In the genomic region with DNA sequence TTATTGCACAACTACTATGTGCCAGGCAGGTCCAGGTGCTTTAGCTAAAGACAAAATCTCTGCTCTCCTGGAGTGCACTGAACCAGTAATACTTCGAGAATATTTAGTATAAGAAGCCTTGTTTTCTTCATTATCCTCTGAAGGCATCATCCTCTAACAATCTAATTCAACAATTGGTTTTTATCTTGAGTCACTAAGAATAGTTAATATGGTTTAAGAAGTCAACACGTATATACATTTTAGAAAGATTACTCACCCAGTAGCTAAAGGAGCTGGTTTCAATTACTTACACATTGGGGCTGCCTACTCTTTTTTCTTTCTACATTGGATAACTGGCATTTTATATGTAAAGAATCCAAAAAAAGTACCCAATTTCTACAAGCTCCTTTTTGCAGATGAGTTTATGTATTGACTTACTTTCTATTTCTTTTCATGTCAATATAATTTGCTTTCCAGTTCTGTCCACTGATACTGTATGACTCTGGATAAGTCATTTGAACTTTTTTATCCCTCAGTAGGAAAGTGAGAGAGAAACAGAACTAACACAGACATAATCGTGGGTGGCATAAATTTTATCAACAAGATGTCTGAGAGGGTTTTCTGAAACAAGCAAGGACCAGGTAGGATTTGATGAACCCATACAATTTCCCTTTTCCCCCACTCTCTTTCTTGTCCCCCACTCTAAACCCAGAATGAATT, we compare ENCODE assay signal across 19 cellular contexts.
DNase-seq lines count a peak whose midpoint lies in the region; ATAC-seq, FAIRE-seq and TF ChIP-seq lines count a peak whose summit lies in the region.
"Had no signal": no experiment of that assay in that cellular context is flagged by ENCODE, and none has a peak within 500 bp of the region (broad histone marks: within the 10 kb centered on the region; RNA-seq: fewer than 3 reads in every experiment).

No MANE protein-coding gene starts in this region.

- in situ Hi-C loops in brain microvascular endothelial cell (cut with HindIII; ENCODE audit: low pct_ligation_motif_present, low sequenced_read_pairs) = loop anchor here (25.0 kb wide), 1 partner anchor 266 kb away; no protein-coding TSS in a partner anchor

- TF ChIP-seq CTCF in brain microvascular endothelial cell (IDR thresholded peaks at IDR 0.05; ENCODE audit: low read depth, low read length, missing control alignments) (no peak), osteoblast (IDR thresholded peaks at IDR 0.05; ENCODE audit: extremely low read depth, low read depth, low read length) (no peak), sigmoid colon (IDR thresholded peaks at IDR 0.05) (no peak)

- H3K4me1 ChIP-seq in osteoblast (ENCODE audit: insufficient read depth, low read length) (peaks cover 15% of the 10 kb centered on the region), small intestine (ENCODE audit: control insufficient read depth in 2 of 2, insufficient read depth in 1 of 2, low read depth in 1 of 2, low read length in 1 of 2) (no peaks in the 10 kb centered on the region), sigmoid colon (peaks cover 0 to 7% (median 0%) of the 10 kb centered on the region in 4 donors)
- H3K4me1 ChIP-seq: tibial artery had no signal

- no peak for FAIRE-seq in small intestine (lab: Jason Lieb, UNC)
- FAIRE-seq: A204.1 had no signal

- H3K36me3 ChIP-seq in brain microvascular endothelial cell (replicated peaks) (no peaks in the 10 kb centered on the region), osteoblast (ENCODE audit: insufficient read depth, low read length) (no peaks in the 10 kb centered on the region), small intestine (ENCODE audit: control insufficient read depth in 2 of 2, insufficient read depth in 2 of 2, low read length in 2 of 2) (no peaks in the 10 kb centered on the region), sigmoid colon (no peaks in the 10 kb centered on the region)
- H3K36me3 ChIP-seq: tibial artery had no signal

- no peaks in the 10 kb centered on the region for H3K9me3 ChIP-seq in osteoblast (ENCODE audit: low read depth, low read length)
- H3K9me3 ChIP-seq in small intestine (ENCODE audit: control insufficient read depth, low read depth) = no peaks in the 10 kb centered on the region
- H3K9me3 ChIP-seq in sigmoid colon = no peaks in the 10 kb centered on the region
- H3K9me3 ChIP-seq: tibial artery had no signal

- H4K20me1 ChIP-seq in osteoblast (ENCODE audit: insufficient read depth, low read length) = no peaks in the 10 kb centered on the region

- H3K27me3 ChIP-seq in brain microvascular endothelial cell (replicated peaks) = no peaks in the 10 kb centered on the region
- H3K27me3 ChIP-seq in osteoblast (ENCODE audit: insufficient read depth, low read length) = no peaks in the 10 kb centered on the region
- H3K27me3 ChIP-seq in small intestine (ENCODE audit: control insufficient read depth in 2 of 2, insufficient read depth in 2 of 2, low read length in 2 of 2) = no peaks in the 10 kb centered on the region
- no peaks in the 10 kb centered on the region for H3K27me3 ChIP-seq in sigmoid colon
- H3K27me3 ChIP-seq: dorsolateral prefrontal cortex had no signal

- intact Hi-C loops in activated CD4-positive, alpha-beta memory T cell treated with anti-CD3 and anti-CD28 coated beads for 36 hours (cut with micrococcal nuclease) = loop anchor here (1.0 kb wide), 1 partner anchor 26 kb away; no protein-coding TSS in a partner anchor
- intact Hi-C loops in left colon (cut with DNase I, micrococcal nuclease) (no loop called here), sigmoid colon (cut with DNase I) (no loop called here)

- no peaks in the 10 kb centered on the region for H3K79me2 ChIP-seq in osteoblast (ENCODE audit: insufficient read depth, low read length)

- no peak for TF ChIP-seq POLR2A in sigmoid colon (IDR thresholded peaks at IDR 0.05)

- no peak for ATAC-seq in left colon
- ATAC-seq: T-cell had no signal

- TF ChIP-seq EP300 in sigmoid colon (IDR thresholded peaks at IDR 0.05) = no peak

- no peak for DNase-seq in activated CD4-positive, alpha-beta memory T cell treated with anti-CD3 and anti-CD28 coated beads for 36 hours
- DNase-seq in activated CD4-positive, alpha-beta memory T cell treated with anti-CD3 and anti-CD28 coated beads, Interleukin-2, amount 10 ng/mL, durations not matched to agents 7 days and 5 days = no peak
- DNase-seq in M059J (ENCODE audit: low read depth) (peak; percentile 63), brain microvascular endothelial cell (no peak), osteoblast (ENCODE audit: insufficient read length, low spot score, missing footprints) (peak; percentile 25), small intestine (no peak), left colon (no peak), sigmoid colon (no peak)
- DNase-seq: CD8-positive, alpha-beta memory T cell; dorsolateral prefrontal cortex; foreskin melanocyte; GF-D8; NCI-H187; NCI-H524; stimulated activated CD4-positive, alpha-beta T cell treated with anti-CD3 and anti-CD28 coated beads, Interleukin-2, amount 100 ng/mL, for 24 hours; T-cell; tibial artery had no signal

- WGBS in small intestine, 3 donors = 59 to 69% (median 60%) methylated on average over 3 of the region's 3 CpGs
- WGBS in sigmoid colon, 2 donors = 80% methylated on average over 3 of the region's 3 CpGs

- CTCF ChIA-PET in activated CD4-positive, alpha-beta memory T cell treated with anti-CD3 and anti-CD28 coated beads for 36 hours (lab: Charles Lee) = interaction anchor here (0.9 to 2.6 kb wide), 5 partner anchors 11 to 325 kb away, joined by 3 to 14 read pairs (median 3); partner anchors contain the start of gene SUPT3H
- CTCF ChIA-PET in activated CD4-positive, alpha-beta memory T cell treated with anti-CD3 and anti-CD28 coated beads, Interleukin-2, amount 10 ng/mL, durations not matched to agents 7 days and 5 days (lab: Charles Lee) = interaction anchor here (0.9 to 1.6 kb wide), 2 partner anchors 11 to 25 kb away, joined by 3 to 5 read pairs; no protein-coding TSS in a partner anchor

- peak overlapping the region; percentile 75 for H3K27ac Mint-ChIP-seq in activated CD4-positive, alpha-beta memory T cell treated with anti-CD3 and anti-CD28 coated beads for 36 hours
- H3K27ac Mint-ChIP-seq in activated CD4-positive, alpha-beta memory T cell treated with anti-CD3 and anti-CD28 coated beads, Interleukin-2, amount 10 ng/mL, durations not matched to agents 7 days and 5 days = no peak overlapping the region
- H3K27ac Mint-ChIP-seq: CD8-positive, alpha-beta memory T cell; nephron; T-cell had no signal

- H3K4me1 Mint-ChIP-seq in activated CD4-positive, alpha-beta memory T cell treated with anti-CD3 and anti-CD28 coated beads for 36 hours (ENCODE audit: low read depth) = peaks cover 23% of the 10 kb centered on the region
- peaks cover 11% of the 10 kb centered on the region for H3K4me1 Mint-ChIP-seq in activated CD4-positive, alpha-beta memory T cell treated with anti-CD3 and anti-CD28 coated beads, Interleukin-2, amount 10 ng/mL, durations not matched to agents 7 days and 5 days
- H3K4me1 Mint-ChIP-seq: CD8-positive, alpha-beta memory T cell; nephron; T-cell had no signal

- no peaks in the 10 kb centered on the region for H3K27me3 Mint-ChIP-seq in activated CD4-positive, alpha-beta memory T cell treated with anti-CD3 and anti-CD28 coated beads for 36 hours
- H3K27me3 Mint-ChIP-seq in activated CD4-positive, alpha-beta memory T cell treated with anti-CD3 and anti-CD28 coated beads, Interleukin-2, amount 10 ng/mL, durations not matched to agents 7 days and 5 days = no peaks in the 10 kb centered on the region
- H3K27me3 Mint-ChIP-seq: T-cell had no signal

- H3K4me2 ChIP-seq in osteoblast (ENCODE audit: insufficient read depth, low read length) = peak overlapping the region; percentile 42

- peak overlapping the region; percentile 50 for H3K27ac ChIP-seq in brain microvascular endothelial cell
- H3K27ac ChIP-seq in osteoblast (ENCODE audit: low read depth, low read length) = peak overlapping the region; percentile 52
- H3K27ac ChIP-seq in small intestine (ENCODE audit: low read depth in 1 of 2, low read length in 1 of 2) = no peak overlapping the region
- no peak overlapping the region for H3K27ac ChIP-seq in sigmoid colon
- H3K27ac ChIP-seq: dorsolateral prefrontal cortex, tibial artery had no signal

- no peak overlapping the region for H3K4me3 ChIP-seq in brain microvascular endothelial cell (ENCODE audit: low read depth, low read length)
- H3K4me3 ChIP-seq in osteoblast (ENCODE audit: insufficient read depth, low read length) = no peak overlapping the region
- no peak overlapping the region for H3K4me3 ChIP-seq in small intestine (ENCODE audit: low read depth in 1 of 2, low read length in 2 of 2)
- no peak overlapping the region for H3K4me3 ChIP-seq in sigmoid colon
- H3K4me3 ChIP-seq: dorsolateral prefrontal cortex, tibial artery had no signal

- no peak overlapping the region for H3K4me3 Mint-ChIP-seq in activated CD4-positive, alpha-beta memory T cell treated with anti-CD3 and anti-CD28 coated beads for 36 hours
- H3K4me3 Mint-ChIP-seq in activated CD4-positive, alpha-beta memory T cell treated with anti-CD3 and anti-CD28 coated beads, Interleukin-2, amount 10 ng/mL, durations not matched to agents 7 days and 5 days = no peak overlapping the region
- H3K4me3 Mint-ChIP-seq: CD8-positive, alpha-beta memory T cell; nephron; T-cell had no signal

- no peaks in the 10 kb centered on the region for H3K9me3 Mint-ChIP-seq in activated CD4-positive, alpha-beta memory T cell treated with anti-CD3 and anti-CD28 coated beads for 36 hours
- H3K9me3 Mint-ChIP-seq in activated CD4-positive, alpha-beta memory T cell treated with anti-CD3 and anti-CD28 coated beads, Interleukin-2, amount 10 ng/mL, durations not matched to agents 7 days and 5 days = no peaks in the 10 kb centered on the region
- H3K9me3 Mint-ChIP-seq: CD8-positive, alpha-beta memory T cell; nephron; T-cell had no signal

- POLR2A ChIA-PET in activated CD4-positive, alpha-beta memory T cell treated with anti-CD3 and anti-CD28 coated beads for 36 hours (lab: Charles Lee) = interaction anchor here (0.7 to 2.0 kb wide), 10 partner anchors 12 to 274 kb away, joined by 3 to 8 read pairs (median 4); no protein-coding TSS in a partner anchor
- POLR2A ChIA-PET in activated CD4-positive, alpha-beta memory T cell treated with anti-CD3 and anti-CD28 coated beads, Interleukin-2, amount 10 ng/mL, durations not matched to agents 7 days and 5 days (lab: Charles Lee) = interaction anchor here (1.3 kb wide), 1 partner anchor 84 kb away, joined by 3 read pairs; no protein-coding TSS in a partner anchor

- H3K36me3 Mint-ChIP-seq in activated CD4-positive, alpha-beta memory T cell treated with anti-CD3 and anti-CD28 coated beads for 36 hours = no peaks in the 10 kb centered on the region
- no peaks in the 10 kb centered on the region for H3K36me3 Mint-ChIP-seq in activated CD4-positive, alpha-beta memory T cell treated with anti-CD3 and anti-CD28 coated beads, Interleukin-2, amount 10 ng/mL, durations not matched to agents 7 days and 5 days (ENCODE audit: low read depth)
- H3K36me3 Mint-ChIP-seq: T-cell had no signal

- no peak overlapping the region for H2AFZ ChIP-seq in osteoblast (ENCODE audit: low read length)

Comparison
In these comparisons a context has a peak if more than half of its experiments do, and no peak if none do; other contexts are left out.
1. DNase-seq: peak in M059J (single experiment) and osteoblast (single experiment); none in activated CD4-positive, alpha-beta memory T cell treated with anti-CD3 and anti-CD28 coated beads for 36 hours (single experiment), activated CD4-positive, alpha-beta memory T cell treated with anti-CD3 and anti-CD28 coated beads, Interleukin-2, amount 10 ng/mL, durations not matched to agents 7 days and 5 days (single experiment), brain microvascular endothelial cell (single experiment), small intestine (single experiment), left colon (0 of 2) and sigmoid colon (single experiment).
2. H3K27ac ChIP-seq: peak in brain microvascular endothelial cell (single experiment) and osteoblast (single experiment); none in small intestine (0 of 2) and sigmoid colon (0 of 4).